1 cellular context compared by ENCODE assay signal in the genomic region with DNA sequence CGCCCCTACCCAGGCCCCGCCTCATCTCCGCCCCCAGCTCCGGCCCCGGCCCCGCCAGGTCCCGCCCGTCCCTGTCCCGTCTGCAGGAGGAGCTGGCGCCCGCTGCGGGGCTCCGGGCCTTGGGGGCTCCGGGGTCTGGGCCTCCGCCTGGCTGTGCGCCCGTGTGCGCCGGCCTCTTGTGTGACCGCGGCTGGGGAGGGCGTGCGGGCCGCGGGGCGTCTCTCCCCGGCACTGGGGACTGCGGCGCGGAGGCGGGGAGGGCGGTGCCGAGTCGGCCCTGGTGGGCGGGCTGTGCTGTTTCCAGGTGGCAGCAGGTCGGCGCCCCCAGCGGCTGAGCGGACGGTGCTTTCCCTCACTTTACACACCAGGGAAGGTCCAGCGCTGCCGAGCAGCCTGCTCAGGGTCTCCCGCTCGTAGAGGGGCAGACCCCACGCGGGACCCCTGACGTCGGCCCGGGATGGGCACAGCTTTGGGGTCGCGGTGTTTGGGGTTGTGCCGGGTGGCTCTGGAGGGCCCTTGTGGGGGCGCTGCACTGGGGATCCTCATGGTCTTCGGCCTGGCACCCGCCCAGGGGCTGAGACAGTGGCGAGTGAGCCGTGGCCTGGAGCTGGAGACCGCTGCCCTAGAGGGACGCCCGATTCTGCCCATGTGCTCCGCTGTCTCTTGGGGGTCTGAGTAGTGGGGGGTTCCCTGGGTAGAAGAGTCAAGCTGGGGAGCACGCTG.
TF ChIP-seq lines count a peak whose summit lies in the region.

No MANE protein-coding gene starts in this region.

TF ChIP-seq in K562, 482 proteins besides CTCF, POLR2A, EP300 and RAD21 (continued from another document and continues in another):
- TF ChIP-seq, protein P1, sequence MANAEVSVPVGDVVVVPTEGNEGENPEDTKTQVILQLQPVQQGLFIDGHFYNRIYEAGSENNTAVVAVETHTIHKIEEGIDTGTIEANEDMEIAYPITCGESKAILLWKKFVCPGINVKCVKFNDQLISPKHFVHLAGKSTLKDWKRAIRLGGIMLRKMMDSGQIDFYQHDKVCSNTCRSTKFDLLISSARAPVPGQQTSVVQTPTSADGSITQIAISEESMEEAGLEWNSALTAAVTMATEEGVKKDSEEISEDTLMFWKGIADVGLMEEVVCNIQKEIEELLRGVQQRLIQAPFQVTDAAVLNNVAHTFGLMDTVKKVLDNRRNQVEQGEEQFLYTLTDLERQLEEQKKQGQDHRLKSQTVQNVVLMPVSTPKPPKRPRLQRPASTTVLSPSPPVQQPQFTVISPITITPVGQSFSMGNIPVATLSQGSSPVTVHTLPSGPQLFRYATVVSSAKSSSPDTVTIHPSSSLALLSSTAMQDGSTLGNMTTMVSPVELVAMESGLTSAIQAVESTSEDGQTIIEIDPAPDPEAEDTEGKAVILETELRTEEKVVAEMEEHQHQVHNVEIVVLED (CRISPR knock-in tag; IDR thresholded peaks at IDR 0.05): no peak
- TF ChIP-seq, protein P2, sequence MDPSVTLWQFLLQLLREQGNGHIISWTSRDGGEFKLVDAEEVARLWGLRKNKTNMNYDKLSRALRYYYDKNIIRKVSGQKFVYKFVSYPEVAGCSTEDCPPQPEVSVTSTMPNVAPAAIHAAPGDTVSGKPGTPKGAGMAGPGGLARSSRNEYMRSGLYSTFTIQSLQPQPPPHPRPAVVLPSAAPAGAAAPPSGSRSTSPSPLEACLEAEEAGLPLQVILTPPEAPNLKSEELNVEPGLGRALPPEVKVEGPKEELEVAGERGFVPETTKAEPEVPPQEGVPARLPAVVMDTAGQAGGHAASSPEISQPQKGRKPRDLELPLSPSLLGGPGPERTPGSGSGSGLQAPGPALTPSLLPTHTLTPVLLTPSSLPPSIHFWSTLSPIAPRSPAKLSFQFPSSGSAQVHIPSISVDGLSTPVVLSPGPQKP (CRISPR knock-in tag; IDR thresholded peaks at IDR 0.05): no peak
- TF ChIP-seq CBX1 (IDR thresholded peaks at IDR 0.05; ENCODE audit: low read depth) (no peak; the same call in 1 of the 2 replicates), SP1 (CRISPR knock-in tag; IDR thresholded peaks at IDR 0.05) (peak; percentile 80), ZNF133 (CRISPR knock-in tag; IDR thresholded peaks at IDR 0.05) (no peak), HDAC2 (IDR thresholded peaks at IDR 0.05) (0 out of 2 replicates have a peak, but pooled peaks have one; percentile 29), TEAD1 (CRISPR knock-in tag; IDR thresholded peaks at IDR 0.05) (0 out of 4 replicates have a peak, but pooled peaks of 1 of the 2 experiments have one; percentile 41), ZNF75A (CRISPR knock-in tag; IDR thresholded peaks at IDR 0.05) (no peak), HCFC1 (IDR thresholded peaks at IDR 0.05; ENCODE audit: low read depth, low read length) (no peak), HSF4 (CRISPR knock-in tag; IDR thresholded peaks at IDR 0.05; ENCODE audit: borderline replicate concordance) (no peak), KAT2B (IDR thresholded peaks at IDR 0.05; ENCODE audit: low read depth, low read length) (peak; percentile 25), TRIM28 (IDR thresholded peaks at IDR 0.05) (no peak), MAFF (IDR thresholded peaks at IDR 0.05; ENCODE audit: low read length) (no peak), COPS2 (conservative IDR thresholded peaks at IDR 0.05) (no peak), ARHGAP35 (IDR thresholded peaks at IDR 0.05; ENCODE audit: partially characterized antibody) (no peak), ZBTB8A (IDR thresholded peaks at IDR 0.05; ENCODE audit: partially characterized antibody) (no peak), SRSF7 (optimal IDR thresholded peaks at IDR 0.05; ENCODE audit: low read depth, low read length) (no peak), ZNF140 (CRISPR knock-in tag; IDR thresholded peaks at IDR 0.05) (no peak), ZNF507 (tag; conservative IDR thresholded peaks at IDR 0.05) (no peak), NRF1 (conservative IDR thresholded peaks at IDR 0.05 in 1 of 2, IDR thresholded peaks at IDR 0.05 in 1 of 2) (peak in 1 of 2 experiments; percentile 34; a peak in 1 of 4 replicates), NEUROD1 (IDR thresholded peaks at IDR 0.05; ENCODE audit: borderline replicate concordance, low read depth, low read length, partially characterized antibody) (no peak), ZNF174 (CRISPR knock-in tag; IDR thresholded peaks at IDR 0.05) (no peak), NR1H2 (CRISPR knock-in tag; IDR thresholded peaks at IDR 0.05) (no peak), ARNT (IDR thresholded peaks at IDR 0.05) (no peak), TAF1 (IDR thresholded peaks at IDR 0.05; ENCODE audit: control insufficient read depth, extremely low read depth, insufficient read depth, low read length, severe bottlenecking) (no peak), CCNT2 (IDR thresholded peaks at IDR 0.05; ENCODE audit: borderline replicate concordance, extremely low read depth, insufficient read length, low read depth, low read length) (no peak), ZNF778 (CRISPR knock-in tag; IDR thresholded peaks at IDR 0.05) (no peak), ZC3H8 (IDR thresholded peaks at IDR 0.05) (no peak), ZEB2 (IDR thresholded peaks at IDR 0.05) (no peak), CREB1 (IDR thresholded peaks at IDR 0.05) (no peak), CREB1 (CRISPR knock-in tag; IDR thresholded peaks at IDR 0.05) (no peak), PHF8 (IDR thresholded peaks at IDR 0.05; ENCODE audit: borderline replicate concordance, low read length) (peak; percentile 13; the same call in 1 of the 2 replicates)
- TF ChIP-seq, protein P3, sequence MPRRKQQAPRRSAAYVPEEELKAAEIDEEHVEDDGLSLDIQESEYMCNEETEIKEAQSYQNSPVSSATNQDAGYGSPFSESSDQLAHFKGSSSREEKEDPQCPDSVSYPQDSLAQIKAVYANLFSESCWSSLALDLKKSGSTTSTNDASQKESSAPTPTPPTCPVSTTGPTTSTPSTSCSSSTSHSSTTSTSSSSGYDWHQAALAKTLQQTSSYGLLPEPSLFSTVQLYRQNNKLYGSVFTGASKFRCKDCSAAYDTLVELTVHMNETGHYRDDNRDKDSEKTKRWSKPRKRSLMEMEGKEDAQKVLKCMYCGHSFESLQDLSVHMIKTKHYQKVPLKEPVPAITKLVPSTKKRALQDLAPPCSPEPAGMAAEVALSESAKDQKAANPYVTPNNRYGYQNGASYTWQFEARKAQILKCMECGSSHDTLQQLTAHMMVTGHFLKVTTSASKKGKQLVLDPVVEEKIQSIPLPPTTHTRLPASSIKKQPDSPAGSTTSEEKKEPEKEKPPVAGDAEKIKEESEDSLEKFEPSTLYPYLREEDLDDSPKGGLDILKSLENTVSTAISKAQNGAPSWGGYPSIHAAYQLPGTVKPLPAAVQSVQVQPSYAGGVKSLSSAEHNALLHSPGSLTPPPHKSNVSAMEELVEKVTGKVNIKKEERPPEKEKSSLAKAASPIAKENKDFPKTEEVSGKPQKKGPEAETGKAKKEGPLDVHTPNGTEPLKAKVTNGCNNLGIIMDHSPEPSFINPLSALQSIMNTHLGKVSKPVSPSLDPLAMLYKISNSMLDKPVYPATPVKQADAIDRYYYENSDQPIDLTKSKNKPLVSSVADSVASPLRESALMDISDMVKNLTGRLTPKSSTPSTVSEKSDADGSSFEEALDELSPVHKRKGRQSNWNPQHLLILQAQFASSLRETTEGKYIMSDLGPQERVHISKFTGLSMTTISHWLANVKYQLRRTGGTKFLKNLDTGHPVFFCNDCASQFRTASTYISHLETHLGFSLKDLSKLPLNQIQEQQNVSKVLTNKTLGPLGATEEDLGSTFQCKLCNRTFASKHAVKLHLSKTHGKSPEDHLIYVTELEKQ (CRISPR knock-in tag; IDR thresholded peaks at IDR 0.05): no peak
- TF ChIP-seq, protein P4, sequence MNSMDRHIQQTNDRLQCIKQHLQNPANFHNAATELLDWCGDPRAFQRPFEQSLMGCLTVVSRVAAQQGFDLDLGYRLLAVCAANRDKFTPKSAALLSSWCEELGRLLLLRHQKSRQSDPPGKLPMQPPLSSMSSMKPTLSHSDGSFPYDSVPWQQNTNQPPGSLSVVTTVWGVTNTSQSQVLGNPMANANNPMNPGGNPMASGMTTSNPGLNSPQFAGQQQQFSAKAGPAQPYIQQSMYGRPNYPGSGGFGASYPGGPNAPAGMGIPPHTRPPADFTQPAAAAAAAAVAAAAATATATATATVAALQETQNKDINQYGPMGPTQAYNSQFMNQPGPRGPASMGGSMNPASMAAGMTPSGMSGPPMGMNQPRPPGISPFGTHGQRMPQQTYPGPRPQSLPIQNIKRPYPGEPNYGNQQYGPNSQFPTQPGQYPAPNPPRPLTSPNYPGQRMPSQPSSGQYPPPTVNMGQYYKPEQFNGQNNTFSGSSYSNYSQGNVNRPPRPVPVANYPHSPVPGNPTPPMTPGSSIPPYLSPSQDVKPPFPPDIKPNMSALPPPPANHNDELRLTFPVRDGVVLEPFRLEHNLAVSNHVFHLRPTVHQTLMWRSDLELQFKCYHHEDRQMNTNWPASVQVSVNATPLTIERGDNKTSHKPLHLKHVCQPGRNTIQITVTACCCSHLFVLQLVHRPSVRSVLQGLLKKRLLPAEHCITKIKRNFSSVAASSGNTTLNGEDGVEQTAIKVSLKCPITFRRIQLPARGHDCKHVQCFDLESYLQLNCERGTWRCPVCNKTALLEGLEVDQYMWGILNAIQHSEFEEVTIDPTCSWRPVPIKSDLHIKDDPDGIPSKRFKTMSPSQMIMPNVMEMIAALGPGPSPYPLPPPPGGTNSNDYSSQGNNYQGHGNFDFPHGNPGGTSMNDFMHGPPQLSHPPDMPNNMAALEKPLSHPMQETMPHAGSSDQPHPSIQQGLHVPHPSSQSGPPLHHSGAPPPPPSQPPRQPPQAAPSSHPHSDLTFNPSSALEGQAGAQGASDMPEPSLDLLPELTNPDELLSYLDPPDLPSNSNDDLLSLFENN (IDR thresholded peaks at IDR 0.05; ENCODE audit: low read depth in 2 of 2, low read length in 2 of 2): no peak
- TF ChIP-seq, protein P5, sequence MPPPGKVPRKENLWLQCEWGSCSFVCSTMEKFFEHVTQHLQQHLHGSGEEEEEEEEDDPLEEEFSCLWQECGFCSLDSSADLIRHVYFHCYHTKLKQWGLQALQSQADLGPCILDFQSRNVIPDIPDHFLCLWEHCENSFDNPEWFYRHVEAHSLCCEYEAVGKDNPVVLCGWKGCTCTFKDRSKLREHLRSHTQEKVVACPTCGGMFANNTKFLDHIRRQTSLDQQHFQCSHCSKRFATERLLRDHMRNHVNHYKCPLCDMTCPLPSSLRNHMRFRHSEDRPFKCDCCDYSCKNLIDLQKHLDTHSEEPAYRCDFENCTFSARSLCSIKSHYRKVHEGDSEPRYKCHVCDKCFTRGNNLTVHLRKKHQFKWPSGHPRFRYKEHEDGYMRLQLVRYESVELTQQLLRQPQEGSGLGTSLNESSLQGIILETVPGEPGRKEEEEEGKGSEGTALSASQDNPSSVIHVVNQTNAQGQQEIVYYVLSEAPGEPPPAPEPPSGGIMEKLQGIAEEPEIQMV (tag; conservative IDR thresholded peaks at IDR 0.05; ENCODE audit: low read depth): no peak
- TF ChIP-seq, protein P6, sequence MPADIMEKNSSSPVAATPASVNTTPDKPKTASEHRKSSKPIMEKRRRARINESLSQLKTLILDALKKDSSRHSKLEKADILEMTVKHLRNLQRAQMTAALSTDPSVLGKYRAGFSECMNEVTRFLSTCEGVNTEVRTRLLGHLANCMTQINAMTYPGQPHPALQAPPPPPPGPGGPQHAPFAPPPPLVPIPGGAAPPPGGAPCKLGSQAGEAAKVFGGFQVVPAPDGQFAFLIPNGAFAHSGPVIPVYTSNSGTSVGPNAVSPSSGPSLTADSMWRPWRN (IDR thresholded peaks at IDR 0.05; ENCODE audit: low read depth): no peak
- TF ChIP-seq, protein P7, sequence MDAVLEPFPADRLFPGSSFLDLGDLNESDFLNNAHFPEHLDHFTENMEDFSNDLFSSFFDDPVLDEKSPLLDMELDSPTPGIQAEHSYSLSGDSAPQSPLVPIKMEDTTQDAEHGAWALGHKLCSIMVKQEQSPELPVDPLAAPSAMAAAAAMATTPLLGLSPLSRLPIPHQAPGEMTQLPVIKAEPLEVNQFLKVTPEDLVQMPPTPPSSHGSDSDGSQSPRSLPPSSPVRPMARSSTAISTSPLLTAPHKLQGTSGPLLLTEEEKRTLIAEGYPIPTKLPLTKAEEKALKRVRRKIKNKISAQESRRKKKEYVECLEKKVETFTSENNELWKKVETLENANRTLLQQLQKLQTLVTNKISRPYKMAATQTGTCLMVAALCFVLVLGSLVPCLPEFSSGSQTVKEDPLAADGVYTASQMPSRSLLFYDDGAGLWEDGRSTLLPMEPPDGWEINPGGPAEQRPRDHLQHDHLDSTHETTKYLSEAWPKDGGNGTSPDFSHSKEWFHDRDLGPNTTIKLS (IDR thresholded peaks at IDR 0.05; ENCODE audit: borderline replicate concordance, low read depth): no peak
- TF ChIP-seq, protein P8, sequence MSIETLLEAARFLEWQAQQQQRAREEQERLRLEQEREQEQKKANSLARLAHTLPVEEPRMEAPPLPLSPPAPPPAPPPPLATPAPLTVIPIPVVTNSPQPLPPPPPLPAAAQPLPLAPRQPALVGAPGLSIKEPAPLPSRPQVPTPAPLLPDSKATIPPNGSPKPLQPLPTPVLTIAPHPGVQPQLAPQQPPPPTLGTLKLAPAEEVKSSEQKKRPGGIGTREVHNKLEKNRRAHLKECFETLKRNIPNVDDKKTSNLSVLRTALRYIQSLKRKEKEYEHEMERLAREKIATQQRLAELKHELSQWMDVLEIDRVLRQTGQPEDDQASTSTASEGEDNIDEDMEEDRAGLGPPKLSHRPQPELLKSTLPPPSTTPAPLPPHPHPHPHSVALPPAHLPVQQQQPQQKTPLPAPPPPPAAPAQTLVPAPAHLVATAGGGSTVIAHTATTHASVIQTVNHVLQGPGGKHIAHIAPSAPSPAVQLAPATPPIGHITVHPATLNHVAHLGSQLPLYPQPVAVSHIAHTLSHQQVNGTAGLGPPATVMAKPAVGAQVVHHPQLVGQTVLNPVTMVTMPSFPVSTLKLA (conservative IDR thresholded peaks at IDR 0.05): peak; percentile 40 to 52; a peak in 2 of 4 replicates
- TF ChIP-seq, protein P9, sequence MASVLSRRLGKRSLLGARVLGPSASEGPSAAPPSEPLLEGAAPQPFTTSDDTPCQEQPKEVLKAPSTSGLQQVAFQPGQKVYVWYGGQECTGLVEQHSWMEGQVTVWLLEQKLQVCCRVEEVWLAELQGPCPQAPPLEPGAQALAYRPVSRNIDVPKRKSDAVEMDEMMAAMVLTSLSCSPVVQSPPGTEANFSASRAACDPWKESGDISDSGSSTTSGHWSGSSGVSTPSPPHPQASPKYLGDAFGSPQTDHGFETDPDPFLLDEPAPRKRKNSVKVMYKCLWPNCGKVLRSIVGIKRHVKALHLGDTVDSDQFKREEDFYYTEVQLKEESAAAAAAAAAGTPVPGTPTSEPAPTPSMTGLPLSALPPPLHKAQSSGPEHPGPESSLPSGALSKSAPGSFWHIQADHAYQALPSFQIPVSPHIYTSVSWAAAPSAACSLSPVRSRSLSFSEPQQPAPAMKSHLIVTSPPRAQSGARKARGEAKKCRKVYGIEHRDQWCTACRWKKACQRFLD (CRISPR knock-in tag; IDR thresholded peaks at IDR 0.05): no peak
- TF ChIP-seq, protein P10, sequence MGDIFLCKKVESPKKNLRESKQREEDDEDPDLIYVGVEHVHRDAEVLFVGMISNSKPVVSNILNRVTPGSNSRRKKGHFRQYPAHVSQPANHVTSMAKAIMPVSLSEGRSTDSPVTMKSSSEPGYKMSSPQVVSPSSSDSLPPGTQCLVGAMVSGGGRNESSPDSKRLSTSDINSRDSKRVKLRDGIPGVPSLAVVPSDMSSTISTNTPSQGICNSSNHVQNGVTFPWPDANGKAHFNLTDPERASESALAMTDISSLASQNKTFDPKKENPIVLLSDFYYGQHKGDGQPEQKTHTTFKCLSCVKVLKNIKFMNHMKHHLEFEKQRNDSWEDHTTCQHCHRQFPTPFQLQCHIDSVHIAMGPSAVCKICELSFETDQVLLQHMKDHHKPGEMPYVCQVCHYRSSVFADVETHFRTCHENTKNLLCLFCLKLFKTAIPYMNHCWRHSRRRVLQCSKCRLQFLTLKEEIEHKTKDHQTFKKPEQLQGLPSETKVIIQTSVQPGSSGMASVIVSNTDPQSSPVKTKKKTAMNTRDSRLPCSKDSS (IDR thresholded peaks at IDR 0.05; ENCODE audit: low read depth, partially characterized antibody): no peak
